Comparison of ENCODE assay signal across 7 cellular contexts in genomic region chr7:134438946-134439345, GRCh38.
"Had no signal": no experiment of that assay in that cellular context is flagged by ENCODE, and none has a peak within 500 bp of the region (broad histone marks: within the 10 kb centered on the region; RNA-seq: fewer than 3 reads in every experiment).

No MANE protein-coding gene starts in this region.

- H3K4me1 ChIP-seq: HAP-1 had no signal

- ATAC-seq: HCT116, HepG2 had no signal

- H3K27ac ChIP-seq: HL-60 had no signal

- DNase-seq: GOT3, H7, KBM-7 had no signal

- H3K4me3 ChIP-seq: HAP-1 had no signal

- H3K9me3 ChIP-seq: HAP-1 had no signal
